28 cellular contexts compared by ENCODE assay signal in genomic region chr15:94476681-94477080, GRCh38.
"Had no signal": no experiment of that assay in that cellular context is flagged by ENCODE, and none has a peak within 500 bp of the region (broad histone marks: within the 10 kb centered on the region; RNA-seq: fewer than 3 reads in every experiment).

No MANE protein-coding gene starts in this region.

- H3K4me3 ChIP-seq: adrenal gland, ascending aorta, coronary artery, dorsolateral prefrontal cortex had no signal

- H3K9me3 Mint-ChIP-seq: activated CD4-positive, alpha-beta memory T cell treated with anti-CD3 and anti-CD28 coated beads for 36 hours; activated CD4-positive, alpha-beta T cell treated with anti-CD3 and anti-CD28 coated beads, Interleukin-2, amount 10 ng/mL, durations not matched to agents 24 days and 14 days; activated naive CD4-positive, alpha-beta T cell treated with anti-CD3 and anti-CD28 coated beads for 36 hours; activated naive CD4-positive, alpha-beta T cell treated with anti-CD3 and anti-CD28 coated beads, Interleukin-2, amount 50 U/mL, for 24 hours; activated naive CD8-positive, alpha-beta T cell treated with anti-CD3 and anti-CD28 coated beads, Interleukin-2, amount 50 U/mL, for 24 hours; activated T-helper 1 cell treated with anti-CD3 and anti-CD28 coated beads, Interleukin-12 subunit alpha, Interleukin-12 subunit beta, Interleukin-2, Interleukin-4 antibody, amounts not matched to agents 30 ng/mL and 10 ng/mL and 1 ng/mL, durations not matched to agents 14 hours and 24 hours and 36 hours; activated T-helper 2 cell treated with anti-CD3 and anti-CD28 coated beads, Interferon-gamma antibody, Interleukin-2, Interleukin-4, amounts not matched to agents 10 μg/mL and 5 μg/mL and 100 μg/mL, durations not matched to agents 14 hours and 24 hours and 36 hours; central memory CD8-positive, alpha-beta T cell; dendritic cell treated with granulocyte-macrophage colony-stimulating factor and Interleukin-4, amounts not matched to agents 40 ng/mL and 50 ng/mL, for 4 days; endodermal cell had no signal

- H3K4me1 ChIP-seq: adrenal gland, ascending aorta had no signal

- H3K27me3 ChIP-seq: adrenal gland, ascending aorta, brain microvascular endothelial cell had no signal

- H3K4me1 Mint-ChIP-seq: activated CD4-positive, alpha-beta T cell treated with anti-CD3 and anti-CD28 coated beads for 36 hours; activated CD4-positive, alpha-beta T cell treated with anti-CD3 and anti-CD28 coated beads, Interleukin-2, amount 10 ng/mL, durations not matched to agents 24 days and 14 days; activated CD8-positive, alpha-beta memory T cell treated with anti-CD3 and anti-CD28 coated beads, Interleukin-2, amount 10 ng/mL, durations not matched to agents 7 days and 5 days; activated naive CD4-positive, alpha-beta T cell treated with anti-CD3 and anti-CD28 coated beads, Interleukin-2, amount 50 U/mL, for 24 hours; activated naive CD8-positive, alpha-beta T cell treated with anti-CD3 and anti-CD28 coated beads for 36 hours; activated naive CD8-positive, alpha-beta T cell treated with anti-CD3 and anti-CD28 coated beads, Interleukin-2, amount 50 U/mL, for 24 hours; central memory CD8-positive, alpha-beta T cell had no signal

- H3K4me3 Mint-ChIP-seq: activated CD4-positive, alpha-beta memory T cell treated with anti-CD3 and anti-CD28 coated beads for 36 hours; activated CD4-positive, alpha-beta T cell treated with anti-CD3 and anti-CD28 coated beads for 36 hours; activated CD4-positive, alpha-beta T cell treated with anti-CD3 and anti-CD28 coated beads, Interleukin-2, amount 10 ng/mL, durations not matched to agents 24 days and 14 days; activated CD8-positive, alpha-beta memory T cell treated with anti-CD3 and anti-CD28 coated beads, Interleukin-2, amount 10 ng/mL, durations not matched to agents 7 days and 5 days; activated CD8-positive, alpha-beta T cell treated with anti-CD3 and anti-CD28 coated beads, Interleukin-2, amount 10 ng/mL, durations not matched to agents 7 days and 5 days; activated naive CD4-positive, alpha-beta T cell treated with anti-CD3 and anti-CD28 coated beads for 36 hours; activated naive CD4-positive, alpha-beta T cell treated with anti-CD3 and anti-CD28 coated beads, Interleukin-2, amount 50 U/mL, for 24 hours; activated naive CD8-positive, alpha-beta T cell treated with anti-CD3 and anti-CD28 coated beads for 36 hours; activated naive CD8-positive, alpha-beta T cell treated with anti-CD3 and anti-CD28 coated beads, Interleukin-2, amount 50 U/mL, for 24 hours; activated T-helper 1 cell treated with anti-CD3 and anti-CD28 coated beads, Interleukin-12 subunit alpha, Interleukin-12 subunit beta, Interleukin-2, Interleukin-4 antibody, amounts not matched to agents 30 ng/mL and 10 ng/mL and 1 ng/mL, durations not matched to agents 14 hours and 24 hours and 36 hours; central memory CD8-positive, alpha-beta T cell; dendritic cell treated with granulocyte-macrophage colony-stimulating factor and Interleukin-4, amounts not matched to agents 40 ng/mL and 50 ng/mL, for 4 days; endodermal cell had no signal

- H3K9me3 ChIP-seq: adrenal gland, ascending aorta had no signal

- H3K27ac Mint-ChIP-seq: activated CD4-positive, alpha-beta memory T cell treated with anti-CD3 and anti-CD28 coated beads for 36 hours; activated CD4-positive, alpha-beta T cell treated with anti-CD3 and anti-CD28 coated beads for 36 hours; activated CD4-positive, alpha-beta T cell treated with anti-CD3 and anti-CD28 coated beads, Interleukin-2, amount 10 ng/mL, durations not matched to agents 24 days and 14 days; activated CD8-positive, alpha-beta memory T cell treated with anti-CD3 and anti-CD28 coated beads, Interleukin-2, amount 10 ng/mL, durations not matched to agents 7 days and 5 days; activated CD8-positive, alpha-beta T cell treated with anti-CD3 and anti-CD28 coated beads, Interleukin-2, amount 10 ng/mL, durations not matched to agents 7 days and 5 days; activated naive CD4-positive, alpha-beta T cell treated with anti-CD3 and anti-CD28 coated beads for 36 hours; activated naive CD4-positive, alpha-beta T cell treated with anti-CD3 and anti-CD28 coated beads, Interleukin-2, amount 50 U/mL, for 24 hours; activated naive CD8-positive, alpha-beta T cell treated with anti-CD3 and anti-CD28 coated beads for 36 hours; activated naive CD8-positive, alpha-beta T cell treated with anti-CD3 and anti-CD28 coated beads, Interleukin-2, amount 50 U/mL, for 24 hours; activated T-helper 1 cell treated with anti-CD3 and anti-CD28 coated beads, Interleukin-12 subunit alpha, Interleukin-12 subunit beta, Interleukin-2, Interleukin-4 antibody, amounts not matched to agents 30 ng/mL and 10 ng/mL and 1 ng/mL, durations not matched to agents 14 hours and 24 hours and 36 hours; activated T-helper 2 cell treated with anti-CD3 and anti-CD28 coated beads, Interferon-gamma antibody, Interleukin-2, Interleukin-4, amounts not matched to agents 10 μg/mL and 5 μg/mL and 100 μg/mL, durations not matched to agents 14 hours and 24 hours and 36 hours; dendritic cell treated with granulocyte-macrophage colony-stimulating factor and Interleukin-4, amounts not matched to agents 40 ng/mL and 50 ng/mL, for 4 days; endodermal cell had no signal

- DNase-seq: activated CD4-positive, alpha-beta memory T cell treated with anti-CD3 and anti-CD28 coated beads for 36 hours; activated CD4-positive, alpha-beta T cell treated with anti-CD3 and anti-CD28 coated beads for 36 hours; activated CD4-positive, alpha-beta T cell treated with anti-CD3 and anti-CD28 coated beads, Interleukin-2, amount 10 ng/mL, durations not matched to agents 24 days and 14 days; activated CD4-positive, CD25-positive, alpha-beta regulatory T cell; activated CD4-positive, CD25-positive, alpha-beta regulatory T cell treated with anti-CD3 and anti-CD28 coated beads, Interleukin-2, amount 50 U/mL, for 72 hours; activated CD8-positive, alpha-beta memory T cell treated with anti-CD3 and anti-CD28 coated beads, Interleukin-2, amount 10 ng/mL, durations not matched to agents 7 days and 5 days; activated CD8-positive, alpha-beta memory T cell treated with anti-CD3 and anti-CD28 coated beads, Interleukin-2, amount 50 U/mL, for 4 hours; activated CD8-positive, alpha-beta T cell treated with anti-CD3 and anti-CD28 coated beads, Interleukin-2, amount 10 ng/mL, durations not matched to agents 7 days and 5 days; activated effector memory CD4-positive, alpha-beta T cell treated with anti-CD3 and anti-CD28 coated beads, Interleukin-2, amount 50 U/mL, for 16 hours; activated naive CD4-positive, alpha-beta T cell treated with anti-CD3 and anti-CD28 coated beads for 36 hours; activated naive CD8-positive, alpha-beta T cell treated with anti-CD3 and anti-CD28 coated beads for 36 hours; activated naive CD8-positive, alpha-beta T cell treated with anti-CD3 and anti-CD28 coated beads, Interleukin-2, amount 50 U/mL, for 24 hours; activated T-cell treated with anti-CD3 and anti-CD28 coated beads, Interleukin-2, amount 50 U/mL, for 1 hour; activated T-cell treated with anti-CD3 and anti-CD28 coated beads, Interleukin-2, amount 50 U/mL, for 48 hours; adrenal gland; brain microvascular endothelial cell; dorsolateral prefrontal cortex; effector memory CD4-positive, alpha-beta T cell; endodermal cell; foreskin fibroblast; T-helper 2 cell had no signal

- H3K27me3 Mint-ChIP-seq: activated CD4-positive, alpha-beta memory T cell treated with anti-CD3 and anti-CD28 coated beads for 36 hours; activated CD4-positive, alpha-beta T cell treated with anti-CD3 and anti-CD28 coated beads for 36 hours; activated CD4-positive, alpha-beta T cell treated with anti-CD3 and anti-CD28 coated beads, Interleukin-2, amount 10 ng/mL, durations not matched to agents 24 days and 14 days; activated CD8-positive, alpha-beta memory T cell treated with anti-CD3 and anti-CD28 coated beads, Interleukin-2, amount 10 ng/mL, durations not matched to agents 7 days and 5 days; activated naive CD4-positive, alpha-beta T cell treated with anti-CD3 and anti-CD28 coated beads, Interleukin-2, amount 50 U/mL, for 24 hours; activated naive CD8-positive, alpha-beta T cell treated with anti-CD3 and anti-CD28 coated beads for 36 hours; activated naive CD8-positive, alpha-beta T cell treated with anti-CD3 and anti-CD28 coated beads, Interleukin-2, amount 50 U/mL, for 24 hours; central memory CD8-positive, alpha-beta T cell; dendritic cell treated with granulocyte-macrophage colony-stimulating factor and Interleukin-4, amounts not matched to agents 40 ng/mL and 50 ng/mL, for 4 days had no signal

- H3K36me3 ChIP-seq: adrenal gland, ascending aorta, brain microvascular endothelial cell had no signal

- H3K27ac ChIP-seq: adrenal gland, ascending aorta, brain microvascular endothelial cell, coronary artery, dorsolateral prefrontal cortex had no signal
